ENCODE assay signal across 16 cellular contexts in the genomic region with DNA sequence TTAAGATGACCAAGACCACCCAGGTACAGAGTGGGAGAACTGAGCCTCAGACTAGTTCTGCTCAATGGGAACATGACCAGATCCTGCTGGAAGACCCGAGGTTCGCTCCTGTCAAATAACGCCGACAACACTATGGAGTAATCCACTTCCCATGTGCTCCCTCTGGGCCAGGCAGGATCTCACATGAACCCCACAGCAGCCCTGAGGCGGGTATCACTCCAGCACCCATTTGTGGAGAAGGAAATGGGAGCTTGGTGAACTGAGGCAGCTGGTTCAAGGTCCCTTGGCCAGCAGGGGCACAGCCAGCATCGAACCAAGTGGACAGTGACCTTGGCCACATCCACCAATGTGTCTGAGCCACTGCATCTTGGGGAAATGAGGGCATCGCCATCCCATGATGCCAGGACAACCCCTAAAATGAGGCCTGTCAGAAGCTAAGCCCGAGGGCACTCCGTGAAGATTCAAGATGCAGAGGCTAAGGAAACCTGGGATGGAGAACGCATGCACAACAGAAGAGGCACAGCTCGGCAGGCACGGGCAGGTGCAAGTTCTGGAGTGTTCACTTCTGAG.
"Had no signal": no experiment of that assay in that cellular context is flagged by ENCODE, and none has a peak within 500 bp of the region (broad histone marks: within the 10 kb centered on the region; RNA-seq: fewer than 3 reads in every experiment).

No MANE protein-coding gene starts in this region.

- DNase-seq: caudate nucleus; foreskin keratinocyte; immature natural killer cell; natural killer cell; ovary; stimulated activated CD4-positive, alpha-beta T cell treated with anti-CD3 and anti-CD28 coated beads, Interleukin-12 subunit alpha, Interleukin-12 subunit beta, amount 100 ng/mL, for 4 hours; stimulated activated naive CD4-positive, alpha-beta T cell; stomach; substantia nigra; thyroid gland; upper lobe of left lung had no signal

- H3K9me3 Mint-ChIP-seq: dendritic cell treated with granulocyte-macrophage colony-stimulating factor and Interleukin-4, amounts not matched to agents 40 ng/mL and 50 ng/mL, for 4 days; immature natural killer cell; mesothelial cell of epicardium; natural killer cell; neural crest cell had no signal

- H3K27me3 Mint-ChIP-seq: progenitor cell of endocrine pancreas had no signal

- H3K36me3 Mint-ChIP-seq: natural killer cell had no signal

- H3K27ac Mint-ChIP-seq: dendritic cell treated with granulocyte-macrophage colony-stimulating factor and Interleukin-4, amounts not matched to agents 40 ng/mL and 50 ng/mL, for 4 days; immature natural killer cell; mesothelial cell of epicardium; natural killer cell had no signal

- ATAC-seq: foreskin keratinocyte, natural killer cell, sciatic nerve had no signal

- H3K4me3 Mint-ChIP-seq: dendritic cell treated with granulocyte-macrophage colony-stimulating factor and Interleukin-4, amounts not matched to agents 40 ng/mL and 50 ng/mL, for 4 days; immature natural killer cell; mesothelial cell of epicardium; natural killer cell; neural crest cell had no signal
